Comparison of ENCODE assay signal across 28 cellular contexts in genomic region chr22:38482662-38483308, GRCh38. TPM values are rescaled to one million over a fixed set of nuclear protein-coding genes. Genes with fewer than 3 reads are reported as not detected.
DNase-seq lines count a peak whose midpoint lies in the region; ATAC-seq, FAIRE-seq and TF ChIP-seq lines count a peak whose summit lies in the region.
"Had no signal": no experiment of that assay in that cellular context is flagged by ENCODE, and none has a peak within 500 bp of the region (broad histone marks: within the 10 kb centered on the region; RNA-seq: fewer than 3 reads in every experiment).

No MANE protein-coding gene starts in this region.

- no peaks in the 10 kb centered on the region for H3K27me3 Mint-ChIP-seq in activated CD8-positive, alpha-beta T cell treated with anti-CD3 and anti-CD28 coated beads for 36 hours
- H3K27me3 Mint-ChIP-seq in activated CD8-positive, alpha-beta T cell treated with anti-CD3 and anti-CD28 coated beads, Interleukin-2, amount 10 ng/mL, durations not matched to agents 7 days and 5 days (ENCODE audit: low read depth): no peaks in the 10 kb centered on the region
- H3K27me3 Mint-ChIP-seq in activated T-helper 2 cell treated with anti-CD3 and anti-CD28 coated beads, Interferon-gamma antibody, Interleukin-2, Interleukin-4, amounts not matched to agents 10 μg/mL and 5 μg/mL and 100 μg/mL, durations not matched to agents 14 hours and 24 hours and 36 hours (ENCODE audit: low read depth): no peaks in the 10 kb centered on the region
- H3K27me3 Mint-ChIP-seq: activated CD4-positive, alpha-beta T cell treated with anti-CD3 and anti-CD28 coated beads, Interleukin-2, amount 10 ng/mL, durations not matched to agents 7 days and 5 days had no signal

- POLR2A ChIA-PET in activated CD8-positive, alpha-beta T cell treated with anti-CD3 and anti-CD28 coated beads for 36 hours (lab: Charles Lee): interaction anchor here (0.9 to 4.7 kb wide), 6 partner anchors 9 to 22 kb away, joined by 3 to 22 read pairs (median 4); no protein-coding TSS in a partner anchor
- POLR2A ChIA-PET in activated CD8-positive, alpha-beta T cell treated with anti-CD3 and anti-CD28 coated beads, Interleukin-2, amount 10 ng/mL, durations not matched to agents 7 days and 5 days (lab: Charles Lee): interaction anchor here (0.8 kb wide), 1 partner anchor 20 kb away, joined by 3 read pairs; no protein-coding TSS in a partner anchor
- POLR2A ChIA-PET in A673 (lab: Charles Lee; ENCODE audit: low non-redundant PET): no interaction called here

- H3K36me3 Mint-ChIP-seq in activated CD8-positive, alpha-beta T cell treated with anti-CD3 and anti-CD28 coated beads for 36 hours (ENCODE audit: low read depth): peaks cover 58% of the 10 kb centered on the region
- H3K36me3 Mint-ChIP-seq in activated CD8-positive, alpha-beta T cell treated with anti-CD3 and anti-CD28 coated beads, Interleukin-2, amount 10 ng/mL, durations not matched to agents 7 days and 5 days (ENCODE audit: low read depth): peaks cover 72% of the 10 kb centered on the region
- H3K36me3 Mint-ChIP-seq in activated T-helper 2 cell treated with anti-CD3 and anti-CD28 coated beads, Interferon-gamma antibody, Interleukin-2, Interleukin-4, amounts not matched to agents 10 μg/mL and 5 μg/mL and 100 μg/mL, durations not matched to agents 14 hours and 24 hours and 36 hours (ENCODE audit: low read depth): peaks cover 71% of the 10 kb centered on the region

- no peaks in the 10 kb centered on the region for H3K4me1 ChIP-seq in neutrophil (ENCODE audit: control insufficient read depth in 1 of 2, insufficient read depth in 1 of 2, low read depth in 1 of 2, low read length in 1 of 2)
- peaks cover 7% of the 10 kb centered on the region for H3K4me1 ChIP-seq in A673 (ENCODE audit: insufficient read depth, low read length, poor library complexity, severe bottlenecking)

- peak overlapping the region; percentile 12 for H3K27ac ChIP-seq in neutrophil
- no peak overlapping the region for H3K27ac ChIP-seq in A673 (ENCODE audit: low read depth, low read length, poor library complexity, severe bottlenecking)
- H3K27ac ChIP-seq: BLaER1 treated with 17β-estradiol and CSF1 and Interleukin-3, amounts not matched to agents 10 nM and 100 nM; psoas muscle; skin epidermis had no signal

- FAIRE-seq in GM12891 (lab: Jason Lieb, UNC): peak; percentile 26

- H3K4me1 Mint-ChIP-seq in activated CD8-positive, alpha-beta T cell treated with anti-CD3 and anti-CD28 coated beads for 36 hours (ENCODE audit: low read depth): peaks cover 34% of the 10 kb centered on the region
- H3K4me1 Mint-ChIP-seq in activated CD8-positive, alpha-beta T cell treated with anti-CD3 and anti-CD28 coated beads, Interleukin-2, amount 10 ng/mL, durations not matched to agents 7 days and 5 days (ENCODE audit: low read depth): peaks cover 15% of the 10 kb centered on the region
- H3K4me1 Mint-ChIP-seq in activated T-helper 2 cell treated with anti-CD3 and anti-CD28 coated beads, Interferon-gamma antibody, Interleukin-2, Interleukin-4, amounts not matched to agents 10 μg/mL and 5 μg/mL and 100 μg/mL, durations not matched to agents 14 hours and 24 hours and 36 hours (ENCODE audit: low read depth): peaks cover 18% of the 10 kb centered on the region

- TF ChIP-seq POLR2A in GM12891 (IDR thresholded peaks at IDR 0.05; ENCODE audit: low read depth, low read length): peak; percentile 70

- ATAC-seq in activated CD8-positive, alpha-beta T cell treated with anti-CD3 and anti-CD28 coated beads for 36 hours: no peak
- no peak for ATAC-seq in activated CD8-positive, alpha-beta T cell treated with anti-CD3 and anti-CD28 coated beads, Interleukin-2, amount 10 ng/mL, durations not matched to agents 7 days and 5 days
- no peak for ATAC-seq in GM21619 (IDR thresholded peaks at IDR 0.05; ENCODE audit: unreplicated experiment)
- ATAC-seq: psoas muscle had no signal

- no peaks in the 10 kb centered on the region for H3K9me3 Mint-ChIP-seq in activated CD8-positive, alpha-beta T cell treated with anti-CD3 and anti-CD28 coated beads for 36 hours
- no peaks in the 10 kb centered on the region for H3K9me3 Mint-ChIP-seq in activated CD8-positive, alpha-beta T cell treated with anti-CD3 and anti-CD28 coated beads, Interleukin-2, amount 10 ng/mL, durations not matched to agents 7 days and 5 days (ENCODE audit: insufficient read depth)
- no peaks in the 10 kb centered on the region for H3K9me3 Mint-ChIP-seq in activated T-helper 2 cell treated with anti-CD3 and anti-CD28 coated beads, Interferon-gamma antibody, Interleukin-2, Interleukin-4, amounts not matched to agents 10 μg/mL and 5 μg/mL and 100 μg/mL, durations not matched to agents 14 hours and 24 hours and 36 hours
- H3K9me3 Mint-ChIP-seq: activated CD4-positive, alpha-beta T cell treated with anti-CD3 and anti-CD28 coated beads, Interleukin-2, amount 10 ng/mL, durations not matched to agents 7 days and 5 days; dendritic cell treated with granulocyte-macrophage colony-stimulating factor and Interleukin-4, amounts not matched to agents 40 ng/mL and 50 ng/mL, for 4 days had no signal

- peak overlapping the region; percentile 57 for H3K27ac Mint-ChIP-seq in activated CD8-positive, alpha-beta T cell treated with anti-CD3 and anti-CD28 coated beads for 36 hours
- no peak overlapping the region for H3K27ac Mint-ChIP-seq in activated CD8-positive, alpha-beta T cell treated with anti-CD3 and anti-CD28 coated beads, Interleukin-2, amount 10 ng/mL, durations not matched to agents 7 days and 5 days
- H3K27ac Mint-ChIP-seq in activated T-helper 2 cell treated with anti-CD3 and anti-CD28 coated beads, Interferon-gamma antibody, Interleukin-2, Interleukin-4, amounts not matched to agents 10 μg/mL and 5 μg/mL and 100 μg/mL, durations not matched to agents 14 hours and 24 hours and 36 hours: peak overlapping the region; percentile 15
- H3K27ac Mint-ChIP-seq: dendritic cell treated with granulocyte-macrophage colony-stimulating factor and Interleukin-4, amounts not matched to agents 40 ng/mL and 50 ng/mL, for 4 days had no signal

- no TSS peak for BruUV-seq in A673 (replicated peaks; lab: Mats Ljungman, UMichigan)

- H3K36me3 ChIP-seq in neutrophil: peaks cover 92% of the 10 kb centered on the region
- H3K36me3 ChIP-seq in A673 (ENCODE audit: insufficient read depth, low read length, poor library complexity, severe bottlenecking): peaks cover 67% of the 10 kb centered on the region

- CTCF ChIA-PET in activated CD8-positive, alpha-beta T cell treated with anti-CD3 and anti-CD28 coated beads for 36 hours (lab: Charles Lee): interaction anchor here (0.9 kb wide), 1 partner anchor 89 kb away, joined by 3 read pairs; no protein-coding TSS in a partner anchor
- CTCF ChIA-PET in activated CD8-positive, alpha-beta T cell treated with anti-CD3 and anti-CD28 coated beads, Interleukin-2, amount 10 ng/mL, durations not matched to agents 7 days and 5 days (lab: Charles Lee): no interaction called here
- CTCF ChIA-PET in A673 (lab: Charles Lee): no interaction called here

- intact Hi-C loops in activated CD8-positive, alpha-beta T cell treated with anti-CD3 and anti-CD28 coated beads for 36 hours (cut with micrococcal nuclease): no loop called here
- intact Hi-C loops in activated T-helper 2 cell treated with anti-CD3 and anti-CD28 coated beads, Interferon-gamma antibody, Interleukin-2, Interleukin-4, amounts not matched to agents 10 μg/mL and 5 μg/mL and 100 μg/mL, durations not matched to agents 14 hours and 24 hours and 36 hours (cut with micrococcal nuclease): loop anchor here (5.0 kb wide), 1 partner anchor 90 kb away; the partner anchor contains the start of gene DMC1
- intact Hi-C loops in A673 (cut with micrococcal nuclease; ENCODE audit: unreplicated experiment): no loop called here

- no peak for TF ChIP-seq CTCF in activated CD8-positive, alpha-beta T cell treated with anti-CD3 and anti-CD28 coated beads for 36 hours (IDR thresholded peaks at IDR 0.05)
- TF ChIP-seq CTCF in neutrophil (IDR thresholded peaks at IDR 0.05) (no peak), A673 (conservative IDR thresholded peaks at IDR 0.05; ENCODE audit: low read depth, low read length) (no peak)

- no peaks in the 10 kb centered on the region for H3K9me3 ChIP-seq in neutrophil
- no peaks in the 10 kb centered on the region for H3K9me3 ChIP-seq in A673 (ENCODE audit: low read depth, low read length, poor library complexity, severe bottlenecking)
- H3K9me3 ChIP-seq: BLaER1 treated with 17β-estradiol and CSF1 and Interleukin-3, amounts not matched to agents 10 nM and 100 nM; psoas muscle had no signal

- no peak overlapping the region for H3K4me3 Mint-ChIP-seq in activated CD8-positive, alpha-beta T cell treated with anti-CD3 and anti-CD28 coated beads for 36 hours
- H3K4me3 Mint-ChIP-seq in activated CD8-positive, alpha-beta T cell treated with anti-CD3 and anti-CD28 coated beads, Interleukin-2, amount 10 ng/mL, durations not matched to agents 7 days and 5 days: no peak overlapping the region
- H3K4me3 Mint-ChIP-seq in activated T-helper 2 cell treated with anti-CD3 and anti-CD28 coated beads, Interferon-gamma antibody, Interleukin-2, Interleukin-4, amounts not matched to agents 10 μg/mL and 5 μg/mL and 100 μg/mL, durations not matched to agents 14 hours and 24 hours and 36 hours (ENCODE audit: low read depth): no peak overlapping the region
- H3K4me3 Mint-ChIP-seq: activated CD4-positive, alpha-beta T cell treated with anti-CD3 and anti-CD28 coated beads, Interleukin-2, amount 10 ng/mL, durations not matched to agents 7 days and 5 days; dendritic cell treated with granulocyte-macrophage colony-stimulating factor and Interleukin-4, amounts not matched to agents 40 ng/mL and 50 ng/mL, for 4 days had no signal

- H3K4me3 ChIP-seq in neutrophil (ENCODE audit: low read depth in 1 of 2, low read length in 1 of 2) (no peak overlapping the region), A673 (ENCODE audit: low read depth, low read length, poor library complexity, severe bottlenecking) (no peak overlapping the region)
- H3K4me3 ChIP-seq: BLaER1 treated with 17β-estradiol and CSF1 and Interleukin-3, amounts not matched to agents 10 nM and 100 nM; psoas muscle; skin epidermis had no signal

- DNase-seq in activated CD8-positive, alpha-beta T cell treated with anti-CD3 and anti-CD28 coated beads for 36 hours: no peak
- DNase-seq in activated CD8-positive, alpha-beta T cell treated with anti-CD3 and anti-CD28 coated beads, Interleukin-2, amount 10 ng/mL, durations not matched to agents 7 days and 5 days: no peak
- DNase-seq in GM12891 (ENCODE audit: insufficient read length, low spot score): no peak
- DNase-seq in activated T-helper 2 cell treated with anti-CD3 and anti-CD28 coated beads, Interferon-gamma antibody, Interleukin-2, Interleukin-4, amounts not matched to agents 10 μg/mL and 5 μg/mL and 100 μg/mL, durations not matched to agents 14 hours and 24 hours and 36 hours (ENCODE audit: low spot score): no peak
- DNase-seq in A673 (ENCODE audit: low spot score): no peak
- DNase-seq in islet precursor cell: no peak
- DNase-seq: activated CD4-positive, alpha-beta T cell treated with anti-CD3 and anti-CD28 coated beads, Interleukin-2, amount 10 ng/mL, durations not matched to agents 7 days and 5 days; activated naive CD4-positive, alpha-beta T cell treated with anti-CD3 and anti-CD28 coated beads, Interleukin-2, amount 50 U/mL, for 16 hours; activated T-cell treated with anti-CD3 and anti-CD28 coated beads for 4 hours; GOT3; Kasumi-1; left ventricle myocardium superior; NCI-H187 treated with DMSO at 0.1 percent for 48 hours; NCI-H226; NCI-H774; psoas muscle; Right ventricle myocardium superior; stimulated activated CD4-positive, alpha-beta T cell treated with anti-CD3 and anti-CD28 coated beads, Interleukin-4, amount 100 ng/mL, for 4 hours; SW 1271 had no signal

- H3K27me3 ChIP-seq in neutrophil: no peaks in the 10 kb centered on the region
- H3K27me3 ChIP-seq in A673 (replicated peaks; ENCODE audit: insufficient read depth, low read depth, low read length, poor library complexity): no peaks in the 10 kb centered on the region
- H3K27me3 ChIP-seq: BLaER1 treated with 17β-estradiol and CSF1 and Interleukin-3, amounts not matched to agents 10 nM and 100 nM had no signal

RNA-seq across cellular contexts. Expression of gene KDELR3, which starts 14.9 kb away (rescaled TPM):
- 1 to 10 TPM; 1.7 to 2.1 TPM for total RNA-seq in activated CD8-positive, alpha-beta T cell treated with anti-CD3 and anti-CD28 coated beads for 36 hours
- total RNA-seq in activated CD8-positive, alpha-beta T cell treated with anti-CD3 and anti-CD28 coated beads, Interleukin-2, amount 10 ng/mL, durations not matched to agents 7 days and 5 days: 1 to 10 TPM in 1 of 2 experiments, under 1 TPM in 1; 0.99 to 1.0 TPM
- 0.69 TPM for polyA plus RNA-seq in GM12891 (2012; ENCODE audit: low read depth, missing spikeins)
- 2.2 and 3.7 TPM in 2 replicates for total RNA-seq in activated T-helper 2 cell treated with anti-CD3 and anti-CD28 coated beads, Interferon-gamma antibody, Interleukin-2, Interleukin-4, amounts not matched to agents 10 μg/mL and 5 μg/mL and 100 μg/mL, durations not matched to agents 14 hours and 24 hours and 36 hours
- total RNA-seq in A673 (2021): 4.0 and 6.5 TPM in 2 replicates
- total RNA-seq: OCI-LY7 had no signal

RNA-seq across cellular contexts. Expression of gene DDX17, which starts 23.3 kb away (rescaled TPM):
- total RNA-seq in activated CD8-positive, alpha-beta T cell treated with anti-CD3 and anti-CD28 coated beads for 36 hours: 100 to 1,000 TPM; 320 to 334 TPM
- total RNA-seq in activated CD8-positive, alpha-beta T cell treated with anti-CD3 and anti-CD28 coated beads, Interleukin-2, amount 10 ng/mL, durations not matched to agents 7 days and 5 days: 100 to 1,000 TPM; 443 to 445 TPM
- 142 TPM for polyA plus RNA-seq in GM12891 (2012; ENCODE audit: low read depth, missing spikeins)
- 378 and 391 TPM in 2 replicates for total RNA-seq in activated T-helper 2 cell treated with anti-CD3 and anti-CD28 coated beads, Interferon-gamma antibody, Interleukin-2, Interleukin-4, amounts not matched to agents 10 μg/mL and 5 μg/mL and 100 μg/mL, durations not matched to agents 14 hours and 24 hours and 36 hours
- 343 and 350 TPM in 2 replicates for total RNA-seq in A673 (2021)

RNA-seq across cellular contexts. Expression of gene KCNJ4, which starts 27.8 kb away (rescaled TPM):
- total RNA-seq in activated CD8-positive, alpha-beta T cell treated with anti-CD3 and anti-CD28 coated beads for 36 hours: not detected
- not detected for total RNA-seq in activated CD8-positive, alpha-beta T cell treated with anti-CD3 and anti-CD28 coated beads, Interleukin-2, amount 10 ng/mL, durations not matched to agents 7 days and 5 days
- not detected for polyA plus RNA-seq in GM12891 (2012; ENCODE audit: low read depth, missing spikeins)
- total RNA-seq in activated T-helper 2 cell treated with anti-CD3 and anti-CD28 coated beads, Interferon-gamma antibody, Interleukin-2, Interleukin-4, amounts not matched to agents 10 μg/mL and 5 μg/mL and 100 μg/mL, durations not matched to agents 14 hours and 24 hours and 36 hours: not detected in 2 replicates
- 1.0 and 1.4 TPM in 2 replicates for total RNA-seq in A673 (2021)
- total RNA-seq: activated CD4-positive, alpha-beta T cell treated with anti-CD3 and anti-CD28 coated beads, Interleukin-2, amount 10 ng/mL, durations not matched to agents 7 days and 5 days; fibroblast of villous mesenchyme; HT-29; OCI-LY7; psoas muscle; ureter had no signal
